1 cellular context compared by ENCODE assay signal in the genomic region with DNA sequence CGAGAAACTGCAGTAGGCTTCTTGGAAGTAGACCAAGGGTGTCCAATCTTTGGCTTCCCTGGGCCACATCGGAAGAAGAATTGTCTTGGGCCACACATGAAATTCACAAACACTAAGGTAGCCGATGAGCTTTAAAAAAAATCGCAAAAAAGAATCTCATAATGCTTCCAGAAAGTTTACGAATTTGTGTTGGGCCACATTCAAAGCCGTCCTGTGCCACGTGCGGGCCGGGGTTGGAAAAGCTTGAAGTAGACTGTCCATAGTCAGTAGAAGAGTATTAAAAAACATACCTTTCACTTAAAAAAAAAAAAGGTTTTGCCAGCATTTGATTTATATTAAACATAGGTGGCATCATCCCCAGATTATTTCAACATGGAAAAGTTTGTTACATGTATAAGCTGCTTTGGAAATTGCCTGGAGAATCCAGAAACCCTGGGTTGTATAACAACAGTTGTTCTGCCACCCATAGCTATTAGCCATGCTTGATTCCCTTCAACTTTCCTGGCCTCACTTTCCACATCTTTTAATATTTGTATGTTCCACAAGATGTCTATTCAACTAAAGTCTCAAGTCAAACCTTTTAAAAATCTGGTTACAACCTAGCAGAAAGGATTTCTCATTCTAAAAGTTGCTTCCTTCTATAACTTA.
TF ChIP-seq lines count a peak whose summit lies in the region.

No MANE protein-coding gene starts in this region.

TF ChIP-seq in endothelial cell of umbilical vein, 7 proteins besides CTCF, POLR2A, EP300 and RAD21:
- TF ChIP-seq GATA2 (IDR thresholded peaks at IDR 0.05; ENCODE audit: insufficient read depth, insufficient read length, low read depth, low read length) (no peak), MYC (IDR thresholded peaks at IDR 0.05; ENCODE audit: low read depth, low read length) (no peak), JUN (IDR thresholded peaks at IDR 0.05; ENCODE audit: borderline replicate concordance, insufficient read depth, insufficient read length, low read depth) (no peak)
